Comparison of ENCODE assay signal across 9 cellular contexts in genomic region chr5:119031905-119032304, GRCh38. TPM values are rescaled to one million over a fixed set of nuclear protein-coding genes. Genes with fewer than 3 reads are reported as not detected.
DNase-seq lines count a peak whose midpoint lies in the region; ATAC-seq and TF ChIP-seq lines count a peak whose summit lies in the region.
"Had no signal": no experiment of that assay in that cellular context is flagged by ENCODE, and none has a peak within 500 bp of the region (broad histone marks: within the 10 kb centered on the region; RNA-seq: fewer than 3 reads in every experiment).

No MANE protein-coding gene starts in this region.

- 71% methylated on average over 4 of the region's 4 CpGs; no CpG with 5 or more reads in 1 of the 2 donors for WGBS in transverse colon (ENCODE audit: low coverage in 1 of 2), 2 donors

- TF ChIP-seq EP300 in transverse colon (IDR thresholded peaks at IDR 0.05; ENCODE audit: low read depth), result no peak

- no peaks in the 10 kb centered on the region for H3K4me1 ChIP-seq in transverse colon

- H3K4me3 ChIP-seq in epithelial cell of esophagus (ENCODE audit: low read length), result no peak overlapping the region
- H3K4me3 ChIP-seq in transverse colon, result no peak overlapping the region
- H3K4me3 ChIP-seq: pancreas had no signal

- H3K9me3 ChIP-seq in transverse colon, result no peaks in the 10 kb centered on the region
- H3K9me3 ChIP-seq: pancreas had no signal

- no peaks in the 10 kb centered on the region for H3K27me3 ChIP-seq in transverse colon
- H3K27me3 ChIP-seq: pancreas had no signal

- no peak for TF ChIP-seq POLR2A in transverse colon (IDR thresholded peaks at IDR 0.05)

- TF ChIP-seq CTCF in GM10266 (IDR thresholded peaks at IDR 0.05; ENCODE audit: control insufficient read depth, insufficient read depth, low read depth, missing control alignments), result no peak
- TF ChIP-seq CTCF in epithelial cell of esophagus (IDR thresholded peaks at IDR 0.05; ENCODE audit: insufficient read depth, low read depth, low read length, missing control alignments), result no peak
- no peak for TF ChIP-seq CTCF in transverse colon (IDR thresholded peaks at IDR 0.05)

- intact Hi-C loops in transverse colon (cut with DNase I; ENCODE audit: low total_unique reads), result no loop called here

- DNase-seq in GM10266 (ENCODE audit: extremely low spot score) (peak; percentile 44), epithelial cell of esophagus (ENCODE audit: low read depth) (peak; percentile 57), NCI-H146 treated with DMSO at 0.1 percent for 48 hours (lab: John Stamatoyannopoulos, UW; ENCODE audit: unreplicated experiment) (no peak), KBM-7 (no peak), transverse colon (no peak)
- no peak for DNase-seq in effector CD4-positive, alpha-beta T cell
- DNase-seq: pancreas had no signal

- ATAC-seq in GM21360 (IDR thresholded peaks at IDR 0.05; ENCODE audit: unreplicated experiment) (peak; percentile 72), HG03520 (IDR thresholded peaks at IDR 0.05; ENCODE audit: unreplicated experiment) (peak; percentile 52)

- in situ Hi-C loops in KBM-7 (cut with MboI; ENCODE audit: low pct_unique_long_range_greater_than_20kb, low sequenced_read_pairs) (no loop called here), transverse colon (cut with MboI; ENCODE audit: low pct_ligation_motif_present in 1 of 4, low pct_unique_long_range_greater_than_20kb in 1 of 4, low sequenced_read_pairs in 3 of 4) (no loop called here)

- H3K36me3 ChIP-seq in transverse colon, result no peaks in the 10 kb centered on the region
- H3K36me3 ChIP-seq: pancreas had no signal

- H3K27ac ChIP-seq in transverse colon, result no peak overlapping the region
- H3K27ac ChIP-seq: pancreas had no signal

RNA-seq across cellular contexts. Expression of gene DMXL1, which starts 39.0 kb away (rescaled TPM):
- 10 to 100 TPM; 44.6 to 84.8 (median 58.2) TPM for total RNA-seq in transverse colon

RNA-seq across cellular contexts. Expression of gene DTWD2, which starts 43.6 kb away (rescaled TPM):
- 10 to 100 TPM; 13.1 to 34.0 (median 23.0) TPM for total RNA-seq in transverse colon

Comparison
In these comparisons a context has a peak if more than half of its experiments do, and no peak if none do; other contexts are left out.
1. DNase-seq: peak in GM10266 (single experiment) and epithelial cell of esophagus (single experiment); none in NCI-H146 treated with DMSO at 0.1 percent for 48 hours (single experiment), effector CD4-positive, alpha-beta T cell (single experiment), KBM-7 (single experiment) and transverse colon (single experiment).